13 cellular contexts compared by ENCODE assay signal in the genomic region with DNA sequence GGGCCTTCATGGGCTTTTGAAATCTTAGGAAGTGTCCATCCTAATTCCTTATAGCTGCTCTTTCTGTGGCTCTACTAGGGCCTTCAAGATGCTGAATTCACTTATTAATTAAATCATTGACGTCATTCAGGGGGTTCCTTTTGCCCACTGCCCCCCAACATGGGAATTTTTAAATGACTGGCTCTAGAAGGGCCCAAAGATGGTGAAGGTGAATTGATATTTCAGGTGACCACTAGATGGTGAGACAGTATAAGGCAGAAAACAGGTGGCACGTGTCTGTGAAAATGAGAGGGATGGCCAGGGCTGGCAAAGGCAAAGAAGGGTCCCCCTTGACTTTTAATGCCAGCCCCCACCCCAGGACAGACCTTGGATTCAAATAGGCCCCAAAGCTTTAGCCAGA. TPM values are rescaled to one million over a fixed set of nuclear protein-coding genes. Genes with fewer than 3 reads are reported as not detected.
DNase-seq lines count a peak whose midpoint lies in the region; ATAC-seq, FAIRE-seq and TF ChIP-seq lines count a peak whose summit lies in the region.
"Had no signal": no experiment of that assay in that cellular context is flagged by ENCODE, and none has a peak within 500 bp of the region (broad histone marks: within the 10 kb centered on the region; RNA-seq: fewer than 3 reads in every experiment).

No MANE protein-coding gene starts in this region.

- no peaks in the 10 kb centered on the region for H3K9me2 ChIP-seq in OCI-LY1 (ENCODE audit: low read depth, low read length)

- FAIRE-seq in H1 (lab: Jason Lieb, UNC) (no peak), GM19239 (lab: Jason Lieb, UNC) (no peak)
- FAIRE-seq: TTC549 had no signal

- no peak overlapping the region for H2AFZ ChIP-seq in OCI-LY1 (ENCODE audit: low read length)
- H2AFZ ChIP-seq in H1 (ENCODE audit: low read length) = no peak overlapping the region

- H3K79me2 ChIP-seq in OCI-LY1 (ENCODE audit: insufficient read depth, low read length) (no peaks in the 10 kb centered on the region), H1 (ENCODE audit: control insufficient read depth in 1 of 2, insufficient read depth in 2 of 2, low read length in 2 of 2) (no peaks in the 10 kb centered on the region)

- no peaks in the 10 kb centered on the region for H3K23me2 ChIP-seq in H1 (ENCODE audit: low read depth, low read length)

- no peak overlapping the region for H3K56ac ChIP-seq in H1 (replicated peaks; ENCODE audit: insufficient read length, low read depth, low read length)

- H3K4me2 ChIP-seq in OCI-LY1 (ENCODE audit: low read length) (no peak overlapping the region), H1 (ENCODE audit: insufficient read depth in 1 of 2, low read depth in 2 of 2, low read length in 2 of 2) (no peak overlapping the region)

- H4K20me1 ChIP-seq in OCI-LY1 (ENCODE audit: insufficient read depth, low read length) (no peaks in the 10 kb centered on the region), H1 (replicated peaks in 1 of 2; ENCODE audit: control insufficient read depth in 1 of 2, insufficient read depth in 2 of 2, low read length in 2 of 2) (no peaks in the 10 kb centered on the region)

- H3K27me3 ChIP-seq in OCI-LY1 (ENCODE audit: insufficient read depth, low read length) (no peaks in the 10 kb centered on the region), H1 (replicated peaks in 1 of 4; ENCODE audit: control insufficient read depth in 3 of 4, extremely low read depth in 1 of 4, insufficient read depth in 3 of 4, low read length in 3 of 4) (no peaks in the 10 kb centered on the region)

- H3K36me3 ChIP-seq in OCI-LY1 (ENCODE audit: insufficient read depth, low read length) (no peaks in the 10 kb centered on the region), H1 (ENCODE audit: control insufficient read depth in 2 of 4, insufficient read depth in 4 of 4, low read length in 3 of 4) (no peaks in the 10 kb centered on the region)
- H3K36me3 ChIP-seq: esophagus squamous epithelium had no signal

- H3F3A ChIP-seq in OCI-LY1 (ENCODE audit: insufficient read depth, low read length) = no peaks in the 10 kb centered on the region

- H2BK120ac ChIP-seq in H1 (replicated peaks; ENCODE audit: low read depth, low read length) = no peak overlapping the region

- no peak overlapping the region for H3K4me3 ChIP-seq in GM12864 (ENCODE audit: low read depth, low read length)
- no peak overlapping the region for H3K4me3 ChIP-seq in OCI-LY1 (ENCODE audit: low read depth, low read length, poor library complexity, severe bottlenecking)
- H3K4me3 ChIP-seq in H1 (ENCODE audit: extremely low read depth in 1 of 4, insufficient read depth in 2 of 4, low read depth in 3 of 4, low read length in 4 of 4) = no peak overlapping the region
- H3K4me3 ChIP-seq: esophagus squamous epithelium had no signal

- intact Hi-C loops in CD14-positive monocyte (cut with micrococcal nuclease) = loop anchor here in 1 of 2 donors (10.0 kb wide), 1 partner anchor 630 kb away; no protein-coding TSS in a partner anchor
- intact Hi-C loops in activated CD4-positive, alpha-beta T cell treated with anti-CD3 and anti-CD28 coated beads for 36 hours (cut with DNase I, micrococcal nuclease) = loop anchor here in 1 of 2 experiments (10.0 kb wide), 1 partner anchor 630 kb away; no protein-coding TSS in a partner anchor

- no peak overlapping the region for H3K9ac ChIP-seq in OCI-LY1 (ENCODE audit: low read length)
- no peak overlapping the region for H3K9ac ChIP-seq in H1 (replicated peaks in 1 of 4; ENCODE audit: extremely low read depth in 1 of 4, low read depth in 3 of 4, low read length in 3 of 4)

- ATAC-seq in activated CD4-positive, alpha-beta T cell treated with anti-CD3 and anti-CD28 coated beads for 36 hours = no peak

- no peak overlapping the region for H4K5ac ChIP-seq in H1 (ENCODE audit: insufficient read length, low read depth, low read length)

- H3K18ac ChIP-seq in H1 (ENCODE audit: extremely low read depth, low read length) = no peak overlapping the region

- TF ChIP-seq EP300 in H1 (IDR thresholded peaks at IDR 0.05; ENCODE audit: borderline replicate concordance in 1 of 2, low read depth in 2 of 2, low read length in 2 of 2) = no peak

- H3K9me3 ChIP-seq in OCI-LY1 (ENCODE audit: low read length) = no peaks in the 10 kb centered on the region
- no peaks in the 10 kb centered on the region for H3K9me3 ChIP-seq in H1 (ENCODE audit: insufficient read depth in 2 of 2, low read depth in 1 of 2, low read length in 1 of 2)
- H3K9me3 ChIP-seq: esophagus squamous epithelium had no signal

- WGBS in H1 (ENCODE audit: extremely low coverage in 1 of 2, insufficient coverage in 1 of 2, insufficient read length in 1 of 2, insufficient replicate concordance in 2 of 2, low coverage in 1 of 2, low lambda C conversion rate in 2 of 2, missing lambda C conversion rate in 1 of 2), 2 experiments = 81% methylated on average over 2 of the region's 2 CpGs; no CpG with 5 or more reads in 1 of the 2 experiments

- no peak overlapping the region for H2BK12ac ChIP-seq in H1 (ENCODE audit: low read depth, low read length)

- no peak overlapping the region for H3K23ac ChIP-seq in H1 (ENCODE audit: insufficient read length)

- H2BK20ac ChIP-seq in H1 (ENCODE audit: low read length) = no peak overlapping the region

- H3K27ac ChIP-seq in OCI-LY1 (ENCODE audit: low read depth, low read length, poor library complexity, severe bottlenecking) (no peak overlapping the region), H1 (ENCODE audit: low read depth, low read length) (no peak overlapping the region)
- H3K27ac ChIP-seq: esophagus squamous epithelium had no signal

- H3K79me1 ChIP-seq in H1 (ENCODE audit: low read depth, low read length) = no peaks in the 10 kb centered on the region; the same call in 1 of the 2 replicates

- peaks cover 0 to under 1% (median 0%) of the 10 kb centered on the region in 7 donors for H3K9me3 Mint-ChIP-seq in CD14-positive monocyte
- H3K9me3 Mint-ChIP-seq in activated CD4-positive, alpha-beta T cell treated with anti-CD3 and anti-CD28 coated beads for 36 hours (ENCODE audit: low read depth) = no peaks in the 10 kb centered on the region

- no peak for TF ChIP-seq POLR2A in H1 (IDR thresholded peaks at IDR 0.05; ENCODE audit: control extremely low read depth in 1 of 2, low read depth in 2 of 2, low read length in 2 of 2)

- peaks cover 25 to 67% (median 56%) of the 10 kb centered on the region in 3 donors for H3K27me3 Mint-ChIP-seq in CD14-positive monocyte (ENCODE audit: low read depth in 3 of 3)
- H3K27me3 Mint-ChIP-seq in activated CD4-positive, alpha-beta T cell treated with anti-CD3 and anti-CD28 coated beads for 36 hours = peaks cover 8% of the 10 kb centered on the region

- no peak overlapping the region for H3K14ac ChIP-seq in H1 (ENCODE audit: insufficient read length)

- DNase-seq in CD14-positive monocyte (ENCODE audit: low spot score) = no peak
- no peak for DNase-seq in GM12864 (ENCODE audit: low read depth)
- DNase-seq in H1 (ENCODE audit: low read depth in 1 of 2, low spot score in 2 of 2) = no peak
- no peak for DNase-seq in GM19239 (ENCODE audit: insufficient read length, low spot score)
- DNase-seq in activated CD4-positive, alpha-beta T cell treated with anti-CD3 and anti-CD28 coated beads for 36 hours = no peak
- no peak for DNase-seq in inferior parietal cortex (ENCODE audit: extremely low spot score)
- no peak for DNase-seq in AML-193 (lab: John Stamatoyannopoulos, UW)
- DNase-seq: activated T-cell treated with anti-CD3 and anti-CD28 coated beads, Interleukin-2, amount 50 U/mL, for 48 hours; esophagus squamous epithelium; NCI-H526 treated with DMSO at 0.1 percent for 48 hours had no signal

- H3K36me3 Mint-ChIP-seq in CD14-positive monocyte = no peaks in the 10 kb centered on the region
- H3K36me3 Mint-ChIP-seq in activated CD4-positive, alpha-beta T cell treated with anti-CD3 and anti-CD28 coated beads for 36 hours (ENCODE audit: low read depth) = no peaks in the 10 kb centered on the region

- no peak overlapping the region for H2AK5ac ChIP-seq in H1 (ENCODE audit: low read depth, low read length)

- H2BK15ac ChIP-seq in H1 (ENCODE audit: low read length) = no peak overlapping the region

- no peak overlapping the region for H3K27ac Mint-ChIP-seq in CD14-positive monocyte
- no peak overlapping the region for H3K27ac Mint-ChIP-seq in activated CD4-positive, alpha-beta T cell treated with anti-CD3 and anti-CD28 coated beads for 36 hours

- no peaks in the 10 kb centered on the region for H3K4me1 ChIP-seq in OCI-LY1 (ENCODE audit: insufficient read depth, low read length, severe bottlenecking)
- no peaks in the 10 kb centered on the region for H3K4me1 ChIP-seq in H1 (replicated peaks in 1 of 4; ENCODE audit: control insufficient read depth in 3 of 4, insufficient read depth in 4 of 4, low read length in 3 of 4)
- H3K4me1 ChIP-seq: esophagus squamous epithelium had no signal

- H3K4ac ChIP-seq in H1 (replicated peaks; ENCODE audit: insufficient read length, low read depth, low read length) = no peak overlapping the region

- H4K91ac ChIP-seq in H1 (replicated peaks; ENCODE audit: insufficient read length, low read length) = no peak overlapping the region

- TF ChIP-seq RAD21 in H1 (IDR thresholded peaks at IDR 0.05 in 1 of 2, conservative IDR thresholded peaks at IDR 0.05 in 1 of 2; ENCODE audit: low read depth in 2 of 2, low read length in 2 of 2) = peak; percentile 61 to 67

- peak; percentile 19 for TF ChIP-seq CTCF in CD14-positive monocyte (IDR thresholded peaks at IDR 0.05)
- TF ChIP-seq CTCF in GM12864 (IDR thresholded peaks at IDR 0.05; ENCODE audit: low read depth, low read length, missing control alignments) = peak; percentile 36
- peak; percentile 47 for TF ChIP-seq CTCF in OCI-LY1 (IDR thresholded peaks at IDR 0.05; ENCODE audit: low read length)
- TF ChIP-seq CTCF in H1 (IDR thresholded peaks at IDR 0.05; ENCODE audit: control extremely low read depth in 1 of 3, insufficient read depth in 1 of 3, low read depth in 1 of 3, low read length in 3 of 3) = peak in 2 of 3 experiments; percentile 12 to 19; a peak in 2 of 4 replicates

- H4K8ac ChIP-seq in H1 (ENCODE audit: extremely low read depth, insufficient read depth, low read length) = no peak overlapping the region

- H3K4me1 Mint-ChIP-seq in CD14-positive monocyte = peaks cover 4% of the 10 kb centered on the region
- no peaks in the 10 kb centered on the region for H3K4me1 Mint-ChIP-seq in activated CD4-positive, alpha-beta T cell treated with anti-CD3 and anti-CD28 coated beads for 36 hours

- POLR2A ChIA-PET in H1 (lab: Charles Lee; ENCODE audit: partially characterized antibody) = interaction anchor here (1.1 to 2.1 kb wide), 4 partner anchors 12 to 25 kb away, joined by 3 to 7 read pairs (median 3); partner anchors contain the start of gene GNAS
- POLR2A ChIA-PET in activated CD4-positive, alpha-beta T cell treated with anti-CD3 and anti-CD28 coated beads for 36 hours (lab: Charles Lee) = no interaction called here

- H3K4me3 Mint-ChIP-seq in CD14-positive monocyte = no peak overlapping the region
- no peak overlapping the region for H3K4me3 Mint-ChIP-seq in activated CD4-positive, alpha-beta T cell treated with anti-CD3 and anti-CD28 coated beads for 36 hours

- H2BK5ac ChIP-seq in H1 (ENCODE audit: low read depth, low read length) = no peak overlapping the region

- CTCF ChIA-PET in H1 (lab: Charles Lee; ENCODE audit: partially characterized antibody) = interaction anchor here (0.6 to 2.0 kb wide), 10 partner anchors 11 to 383 kb away, joined by 3 to 7 read pairs (median 4); partner anchors contain the start of gene GNAS
- CTCF ChIA-PET in activated CD4-positive, alpha-beta T cell treated with anti-CD3 and anti-CD28 coated beads for 36 hours (lab: Charles Lee) = interaction anchor here (0.6 to 1.2 kb wide), 3 partner anchors 9 to 334 kb away, joined by 3 read pairs; no protein-coding TSS in a partner anchor

RNA-seq across cellular contexts. Expression of gene GNAS, which starts 11.8 kb away (rescaled TPM):
- polyA plus RNA-seq in CD14-positive monocyte (100 to 1,000 TPM; 109 to 124 TPM), H1 (2011; rRNA removed) (1,613 and 2,238 TPM in 2 replicates)
- total RNA-seq in H1 (2021; fragmentation: NEBNext Ultra II Directional; extraction: Animal tissue kit (Norgen Biotek cat#: 25700)) = 989 and 1,039 TPM in 2 replicates
- 1,327 TPM for polyA plus RNA-seq in H1 (2011; cell fraction: cytosol; rRNA removed)
- 1,703 TPM for polyA plus RNA-seq in H1 (2011; cell fraction: nucleus; rRNA removed)
- 953 to 1,220 TPM (median 1,156 TPM) in 4 replicates for polyA plus RNA-seq in H1 (2012, experiment 1 of 2)
- 998 TPM for polyA plus RNA-seq in H1 (2012, experiment 2 of 2)
- 696 TPM for polyA plus RNA-seq in H1 (2013, experiment 1 of 2)
- 746 TPM for polyA plus RNA-seq in H1 (2013, experiment 2 of 2)
- 1,072 and 1,265 TPM in 2 replicates for polyA minus RNA-seq in H1 (2011; rRNA and poly(A)+ RNA removed)
- polyA minus RNA-seq in H1 (2011; cell fraction: cytosol; rRNA and poly(A)+ RNA removed) = 673 TPM
- polyA minus RNA-seq in H1 (2011; cell fraction: nucleus; rRNA and poly(A)+ RNA removed) = 539 TPM
- total RNA-seq in activated CD4-positive, alpha-beta T cell treated with anti-CD3 and anti-CD28 coated beads for 36 hours = 100 to 1,000 TPM; 713 to 965 TPM

RNA-seq across cellular contexts. Expression of gene GNAS-AS1, which starts 13.6 kb away (rescaled TPM):
- polyA plus RNA-seq in CD14-positive monocyte (not detected), H1 (2011; rRNA removed) (4.7 and 5.4 TPM in 2 replicates)
- 11.7 and 13.7 TPM in 2 replicates for total RNA-seq in H1 (2021; fragmentation: NEBNext Ultra II Directional; extraction: Animal tissue kit (Norgen Biotek cat#: 25700))
- 5.8 TPM for polyA plus RNA-seq in H1 (2011; cell fraction: cytosol; rRNA removed)
- polyA plus RNA-seq in H1 (2011; cell fraction: nucleus; rRNA removed) = 15.2 TPM
- polyA plus RNA-seq in H1 (2012, experiment 1 of 2) = 4.0 to 6.0 TPM (median 5.4 TPM) in 4 replicates
- polyA plus RNA-seq in H1 (2012, experiment 2 of 2) = 4.3 TPM
- polyA plus RNA-seq in H1 (2013, experiment 1 of 2) = 2.2 TPM
- polyA plus RNA-seq in H1 (2013, experiment 2 of 2) = 2.1 TPM
- polyA minus RNA-seq in H1 (2011; rRNA and poly(A)+ RNA removed) = 5.8 and 6.2 TPM in 2 replicates
- polyA minus RNA-seq in H1 (2011; cell fraction: cytosol; rRNA and poly(A)+ RNA removed) = 7.9 TPM
- polyA minus RNA-seq in H1 (2011; cell fraction: nucleus; rRNA and poly(A)+ RNA removed) = 20.0 TPM
- 1 to 10 TPM; 1.1 to 1.9 TPM for total RNA-seq in activated CD4-positive, alpha-beta T cell treated with anti-CD3 and anti-CD28 coated beads for 36 hours
- total RNA-seq: myocyte had no signal
